9 cellular contexts compared by ENCODE assay signal in genomic region chr16:30054959-30055553, GRCh38. TPM values are rescaled to one million over a fixed set of nuclear protein-coding genes. Genes with fewer than 3 reads are reported as not detected.
DNase-seq lines count a peak whose midpoint lies in the region; ATAC-seq and TF ChIP-seq lines count a peak whose summit lies in the region.
"Had no signal": no experiment of that assay in that cellular context is flagged by ENCODE, and none has a peak within 500 bp of the region (broad histone marks: within the 10 kb centered on the region; RNA-seq: fewer than 3 reads in every experiment).

No MANE protein-coding gene starts in this region.

- peaks cover 31% of the 10 kb centered on the region for H3K27me3 Mint-ChIP-seq in WTC11 (ENCODE audit: low read depth)
- no peaks in the 10 kb centered on the region for H3K27me3 Mint-ChIP-seq in effector memory CD8-positive, alpha-beta T cell
- H3K27me3 Mint-ChIP-seq: stimulated activated naive CD8-positive, alpha-beta T cell treated with anti-CD3 and anti-CD28 coated beads, Interleukin-15, Interleukin-2, amounts not matched to agents 100 ng/mL and 50 ng/mL, for 24 hours had no signal

- no peaks in the 10 kb centered on the region for H3K27me3 ChIP-seq in prostate gland (replicated peaks; ENCODE audit: insufficient read depth)

- ATAC-seq in WTC11 (peak; percentile 96), GM21515 (IDR thresholded peaks at IDR 0.05; ENCODE audit: unreplicated experiment) (no peak), HG03196 (IDR thresholded peaks at IDR 0.05; ENCODE audit: unreplicated experiment) (no peak)
- peak; percentile 61 for ATAC-seq in effector memory CD8-positive, alpha-beta T cell (replicated peaks)

- no peak overlapping the region for H3K4me3 ChIP-seq in prostate gland

- H3K4me1 ChIP-seq in prostate gland (replicated peaks): peaks cover 4% of the 10 kb centered on the region

- no peak overlapping the region for H3K27ac ChIP-seq in prostate gland

- no peaks in the 10 kb centered on the region for H3K9me3 ChIP-seq in prostate gland

- peak overlapping the region; percentile 47 for H3K4me3 Mint-ChIP-seq in WTC11
- peak overlapping the region; percentile 2 to 42 for H3K4me3 Mint-ChIP-seq in effector memory CD8-positive, alpha-beta T cell

- DNase-seq in AML-193 (lab: John Stamatoyannopoulos, UW) (peak; percentile 17 to 19), HEK293T (ENCODE audit: extremely low spot score) (peak; percentile 79), WTC11 (ENCODE audit: low spot score) (peak; percentile 84), prostate gland (ENCODE audit: low spot score) (peak; percentile 64), NCI-H1436 treated with DMSO at 0.1 percent for 48 hours (lab: John Stamatoyannopoulos, UW) (no peak)
- peak in 1 of 3 experiments; percentile 35 for DNase-seq in effector memory CD8-positive, alpha-beta T cell

- POLR2A ChIA-PET in HEK293T (lab: Yijun Ruan, JAX) (interaction anchor here (1.0 to 4.3 kb wide), 6 partner anchors 9 to 353 kb away, joined by 3 to 115 read pairs (median 4); partner anchors contain the start of genes ALDOA and ZNF771), WTC11 (lab: Charles Lee) (interaction anchor here (0.6 to 1.1 kb wide), 4 partner anchors 8 to 82 kb away, joined by 3 to 4 read pairs (median 4); no protein-coding TSS in a partner anchor)

- intact Hi-C loops in prostate gland (cut with DNase I): no loop called here

- TF ChIP-seq CTCF in WTC11 (IDR thresholded peaks at IDR 0.05) (peak; percentile 43; the same call in 1 of the 2 replicates), prostate gland (IDR thresholded peaks at IDR 0.05) (peak in 1 of 4 experiments; percentile 38)

- CTCF ChIA-PET in HEK293T (lab: Yijun Ruan, JAX) (interaction anchor here (0.6 to 2.6 kb wide), 12 partner anchors 8 to 221 kb away, joined by 3 to 20 read pairs (median 6); partner anchors contain the start of genes ALDOA and TBX6), WTC11 (lab: Charles Lee) (interaction anchor here (0.6 to 6.8 kb wide), 46 partner anchors 8 to 1482 kb away, joined by 3 to 89 read pairs (median 4); partner anchors contain the start of genes ALDOA, ASPHD1, C16orf92 and CD2BP2)

- TF ChIP-seq POLR2A in prostate gland (IDR thresholded peaks at IDR 0.05): no peak

- H3K27ac Mint-ChIP-seq in WTC11: no peak overlapping the region
- H3K27ac Mint-ChIP-seq in effector memory CD8-positive, alpha-beta T cell: peak overlapping the region in 1 of 2 donors; percentile 79
- H3K27ac Mint-ChIP-seq: stimulated activated naive CD8-positive, alpha-beta T cell treated with anti-CD3 and anti-CD28 coated beads, Interleukin-15, Interleukin-2, amounts not matched to agents 100 ng/mL and 50 ng/mL, for 24 hours had no signal

- peaks cover 14% of the 10 kb centered on the region for H3K4me1 Mint-ChIP-seq in WTC11
- H3K4me1 Mint-ChIP-seq in effector memory CD8-positive, alpha-beta T cell (ENCODE audit: low read depth in 2 of 2): peaks cover 11 to 14% of the 10 kb centered on the region in 2 donors

- H3K36me3 ChIP-seq in prostate gland: no peaks in the 10 kb centered on the region

- H3K9me3 Mint-ChIP-seq in WTC11: no peaks in the 10 kb centered on the region
- no peaks in the 10 kb centered on the region for H3K9me3 Mint-ChIP-seq in effector memory CD8-positive, alpha-beta T cell
- H3K9me3 Mint-ChIP-seq: stimulated activated naive CD8-positive, alpha-beta T cell treated with anti-CD3 and anti-CD28 coated beads, Interleukin-15, Interleukin-2, amounts not matched to agents 100 ng/mL and 50 ng/mL, for 24 hours had no signal

- 38% methylated on average over 9 of the region's 10 CpGs for WGBS in prostate gland

- no peaks in the 10 kb centered on the region for H3K36me3 Mint-ChIP-seq in WTC11
- peaks cover 22% of the 10 kb centered on the region for H3K36me3 Mint-ChIP-seq in effector memory CD8-positive, alpha-beta T cell (ENCODE audit: insufficient read depth)

TF ChIP-seq in HEK293T, 16 proteins besides CTCF, POLR2A, EP300 and RAD21:
- TF ChIP-seq L3MBTL2 (conservative IDR thresholded peaks at IDR 0.05) (no peak), TARDBP (IDR thresholded peaks at IDR 0.05) (no peak), FOXK2 (IDR thresholded peaks at IDR 0.05) (no peak), ARNT (IDR thresholded peaks at IDR 0.05) (no peak), SUZ12 (IDR thresholded peaks at IDR 0.05) (no peak), HDGF (IDR thresholded peaks at IDR 0.05; ENCODE audit: borderline replicate concordance) (no peak), CTBP1 (IDR thresholded peaks at IDR 0.05; ENCODE audit: borderline replicate concordance) (no peak), LEF1 (IDR thresholded peaks at IDR 0.05; ENCODE audit: borderline replicate concordance) (no peak), ZNF384 (IDR thresholded peaks at IDR 0.05) (no peak), FOXA1 (IDR thresholded peaks at IDR 0.05) (no peak), BHLHE40 (IDR thresholded peaks at IDR 0.05; ENCODE audit: borderline replicate concordance) (no peak), FOXM1 (IDR thresholded peaks at IDR 0.05; ENCODE audit: borderline replicate concordance) (no peak), PKNOX1 (IDR thresholded peaks at IDR 0.05) (no peak), ELF4 (IDR thresholded peaks at IDR 0.05) (no peak)

TF ChIP-seq in WTC11, 78 proteins besides CTCF, POLR2A, EP300 and RAD21:
- TF ChIP-seq GABPB1 (CRISPR knock-in tag; IDR thresholded peaks at IDR 0.05): 0 out of 2 replicates have a peak, but pooled peaks have one; percentile 0
- no peak for TF ChIP-seq CDX4 (CRISPR knock-in tag; IDR thresholded peaks at IDR 0.05; ENCODE audit: borderline replicate concordance)

RNA-seq across cellular contexts. Expression of gene ALDOA, which starts 10.5 kb away (rescaled TPM):
- total RNA-seq in WTC11 (2021) (1,537 to 1,958 TPM (median 1,913 TPM) in 3 replicates), prostate gland (100 to 1,000 TPM; 884 to 943 TPM)

RNA-seq across cellular contexts. Expression of gene PPP4C, which starts 20.7 kb away (rescaled TPM):
- 159 to 164 TPM (median 161 TPM) in 3 replicates for total RNA-seq in WTC11 (2021)
- 10 to 100 TPM; 67.8 to 85.4 TPM for total RNA-seq in prostate gland

RNA-seq across cellular contexts. Expression of gene TLCD3B, which starts 24.0 kb away (rescaled TPM):
- total RNA-seq in WTC11 (2021) (28.1 to 30.3 TPM (median 30.2 TPM) in 3 replicates), prostate gland (10 to 100 TPM in 1 of 2 donors, under 1 TPM in 1; 0.46 to 17.2 TPM)

RNA-seq across cellular contexts. Expression of gene C16orf92, which starts 32.1 kb away (rescaled TPM):
- total RNA-seq in WTC11 (2021): not detected in 3 replicates
- total RNA-seq in prostate gland: not detected

RNA-seq across cellular contexts. Expression of gene TBX6, which starts 36.7 kb away (rescaled TPM):
- total RNA-seq in WTC11 (2021) (5.1 to 7.6 TPM (median 6.6 TPM) in 3 replicates), prostate gland (1 to 10 TPM; 1.5 to 2.5 TPM)

Comparison
In these comparisons a context has a peak if more than half of its experiments do, and no peak if none do; other contexts are left out.
1. ATAC-seq: peak in WTC11 (single experiment) and effector memory CD8-positive, alpha-beta T cell (single experiment); none in GM21515 (single experiment) and HG03196 (single experiment).